In the genomic region with DNA sequence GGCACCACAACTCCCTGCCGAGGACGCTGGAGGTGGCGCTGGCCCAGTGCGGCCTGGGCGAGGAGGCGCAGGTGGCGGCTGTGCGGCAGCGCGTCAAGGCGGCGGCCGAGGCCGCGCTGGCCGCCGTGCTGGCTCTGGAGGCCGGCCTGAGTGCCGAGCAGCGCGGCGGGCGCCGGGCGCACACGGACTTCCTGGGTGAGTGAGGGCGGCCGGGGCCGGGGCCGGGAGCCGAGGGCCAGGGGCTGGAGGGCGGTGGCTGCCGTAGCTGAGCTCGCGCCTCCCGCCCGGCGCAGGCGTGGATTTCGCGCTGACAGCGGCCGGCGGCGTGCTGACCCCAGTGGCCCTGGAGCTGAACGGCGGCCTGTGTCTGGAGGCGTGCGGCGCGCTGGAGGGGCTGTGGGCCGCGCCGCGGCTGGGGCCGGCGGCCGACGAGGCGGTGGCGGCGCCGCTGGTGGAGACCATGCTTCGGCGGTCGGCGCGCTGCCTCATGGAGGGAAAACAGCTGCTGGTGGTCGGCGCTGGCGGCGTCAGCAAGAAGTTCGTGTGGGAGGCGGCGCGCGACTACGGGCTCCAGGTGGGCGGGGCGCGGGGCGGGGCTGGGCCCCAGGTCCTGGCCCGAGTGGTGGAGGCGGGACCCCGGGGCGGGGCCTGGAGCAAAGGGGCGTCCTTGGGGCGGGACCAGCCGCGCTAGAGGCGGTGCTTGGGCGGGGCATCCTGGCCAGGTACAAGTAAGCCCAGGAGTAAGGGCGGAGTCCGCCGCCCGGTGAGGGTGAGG, we compare ENCODE assay signal across 8 cellular contexts. TPM values are rescaled to one million over a fixed set of nuclear protein-coding genes. Genes with fewer than 3 reads are reported as not detected.
DNase-seq lines count a peak whose midpoint lies in the region; ATAC-seq and TF ChIP-seq lines count a peak whose summit lies in the region.

No MANE protein-coding gene starts in this region.

- TF ChIP-seq CTCF in BE2C (IDR thresholded peaks at IDR 0.05; ENCODE audit: low read depth, low read length) (no peak), liver (IDR thresholded peaks at IDR 0.05; ENCODE audit: low read depth, low read length, missing input control) (no peak)

- no peaks in the 10 kb centered on the region for H3K36me3 ChIP-seq in BE2C
- H3K36me3 ChIP-seq in liver (ENCODE audit: control insufficient read depth in 4 of 4, insufficient read depth in 3 of 4, low read depth in 1 of 4, low read length in 3 of 4) = no peaks in the 10 kb centered on the region

- H3K4me1 ChIP-seq in BE2C (peaks cover 5% of the 10 kb centered on the region), liver (ENCODE audit: control insufficient read depth in 4 of 4, insufficient read depth in 4 of 4, low read length in 3 of 4) (peaks cover 19 to 34% (median 26%) of the 10 kb centered on the region in 4 donors)

- WGBS in liver = under 1% methylated on average over 96 of the region's 96 CpGs

- peak overlapping the region; percentile 38 for H3K4me3 ChIP-seq in BE2C (ENCODE audit: low read depth, low read length)
- H3K4me3 ChIP-seq in liver (ENCODE audit: low read depth in 1 of 3, low read length in 3 of 3) = peak overlapping the region; percentile 26 to 76 (median 58)

- H3K9me3 ChIP-seq in BE2C = no peaks in the 10 kb centered on the region
- H3K9me3 ChIP-seq in liver (ENCODE audit: control insufficient read depth in 4 of 4, low read length in 3 of 4) = no peaks in the 10 kb centered on the region

- DNase-seq in BE2C (peak; percentile 100), NCI-H69 (lab: John Stamatoyannopoulos, UW) (peak; percentile 98), dedifferentiated amniotic fluid mesenchymal stem cell (ENCODE audit: extremely low spot score) (peak; percentile 76)
- DNase-seq in activated CD4-positive, alpha-beta T cell treated with anti-CD3 and anti-CD28 coated beads, Interleukin-2, amount 50 U/mL, for 1 hour = peak; percentile 99
- peak; percentile 99 for DNase-seq in stimulated activated CD4-positive, alpha-beta T cell treated with anti-CD3 and anti-CD28 coated beads, Interleukin-4, amount 100 ng/mL, for 1 hour

- peak overlapping the region; percentile 92 to 94 for H3K27ac ChIP-seq in liver (ENCODE audit: low read depth in 1 of 2, low read length in 2 of 2)

- peak; percentile 87 for ATAC-seq in GM19328 (IDR thresholded peaks at IDR 0.05; ENCODE audit: unreplicated experiment)
- peak; percentile 84 for ATAC-seq in HG03521 (IDR thresholded peaks at IDR 0.05; ENCODE audit: unreplicated experiment)

- H3K9ac ChIP-seq in liver (ENCODE audit: low read depth in 1 of 2, low read length in 2 of 2) = peak overlapping the region in 1 of 2 donors; percentile 39

- H3K27me3 ChIP-seq in BE2C (0 out of 2 replicates have a peak, but pooled peaks cover 2% of the 10 kb centered on the region), liver (ENCODE audit: control insufficient read depth in 4 of 4, insufficient read depth in 4 of 4, low read length in 3 of 4) (no peaks in the 10 kb centered on the region)

- peak in 1 of 2 donors; percentile 3 for TF ChIP-seq RAD21 in liver (IDR thresholded peaks at IDR 0.05)

TF ChIP-seq in liver, 16 proteins besides CTCF, POLR2A, EP300 and RAD21:
- TF ChIP-seq SP1 (IDR thresholded peaks at IDR 0.05) (peak; percentile 46), FOXA1 (IDR thresholded peaks at IDR 0.05) (peak; percentile 26), HNF4G (IDR thresholded peaks at IDR 0.05) (no peak), JUND (IDR thresholded peaks at IDR 0.05) (no peak), TAF1 (conservative IDR thresholded peaks at IDR 0.05) (no peak)
- TF ChIP-seq, protein P1, sequence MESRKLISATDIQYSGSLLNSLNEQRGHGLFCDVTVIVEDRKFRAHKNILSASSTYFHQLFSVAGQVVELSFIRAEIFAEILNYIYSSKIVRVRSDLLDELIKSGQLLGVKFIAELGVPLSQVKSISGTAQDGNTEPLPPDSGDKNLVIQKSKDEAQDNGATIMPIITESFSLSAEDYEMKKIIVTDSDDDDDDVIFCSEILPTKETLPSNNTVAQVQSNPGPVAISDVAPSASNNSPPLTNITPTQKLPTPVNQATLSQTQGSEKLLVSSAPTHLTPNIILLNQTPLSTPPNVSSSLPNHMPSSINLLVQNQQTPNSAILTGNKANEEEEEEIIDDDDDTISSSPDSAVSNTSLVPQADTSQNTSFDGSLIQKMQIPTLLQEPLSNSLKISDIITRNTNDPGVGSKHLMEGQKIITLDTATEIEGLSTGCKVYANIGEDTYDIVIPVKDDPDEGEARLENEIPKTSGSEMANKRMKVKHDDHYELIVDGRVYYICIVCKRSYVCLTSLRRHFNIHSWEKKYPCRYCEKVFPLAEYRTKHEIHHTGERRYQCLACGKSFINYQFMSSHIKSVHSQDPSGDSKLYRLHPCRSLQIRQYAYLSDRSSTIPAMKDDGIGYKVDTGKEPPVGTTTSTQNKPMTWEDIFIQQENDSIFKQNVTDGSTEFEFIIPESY (IDR thresholded peaks at IDR 0.05) = no peak
- TF ChIP-seq, protein P2, sequence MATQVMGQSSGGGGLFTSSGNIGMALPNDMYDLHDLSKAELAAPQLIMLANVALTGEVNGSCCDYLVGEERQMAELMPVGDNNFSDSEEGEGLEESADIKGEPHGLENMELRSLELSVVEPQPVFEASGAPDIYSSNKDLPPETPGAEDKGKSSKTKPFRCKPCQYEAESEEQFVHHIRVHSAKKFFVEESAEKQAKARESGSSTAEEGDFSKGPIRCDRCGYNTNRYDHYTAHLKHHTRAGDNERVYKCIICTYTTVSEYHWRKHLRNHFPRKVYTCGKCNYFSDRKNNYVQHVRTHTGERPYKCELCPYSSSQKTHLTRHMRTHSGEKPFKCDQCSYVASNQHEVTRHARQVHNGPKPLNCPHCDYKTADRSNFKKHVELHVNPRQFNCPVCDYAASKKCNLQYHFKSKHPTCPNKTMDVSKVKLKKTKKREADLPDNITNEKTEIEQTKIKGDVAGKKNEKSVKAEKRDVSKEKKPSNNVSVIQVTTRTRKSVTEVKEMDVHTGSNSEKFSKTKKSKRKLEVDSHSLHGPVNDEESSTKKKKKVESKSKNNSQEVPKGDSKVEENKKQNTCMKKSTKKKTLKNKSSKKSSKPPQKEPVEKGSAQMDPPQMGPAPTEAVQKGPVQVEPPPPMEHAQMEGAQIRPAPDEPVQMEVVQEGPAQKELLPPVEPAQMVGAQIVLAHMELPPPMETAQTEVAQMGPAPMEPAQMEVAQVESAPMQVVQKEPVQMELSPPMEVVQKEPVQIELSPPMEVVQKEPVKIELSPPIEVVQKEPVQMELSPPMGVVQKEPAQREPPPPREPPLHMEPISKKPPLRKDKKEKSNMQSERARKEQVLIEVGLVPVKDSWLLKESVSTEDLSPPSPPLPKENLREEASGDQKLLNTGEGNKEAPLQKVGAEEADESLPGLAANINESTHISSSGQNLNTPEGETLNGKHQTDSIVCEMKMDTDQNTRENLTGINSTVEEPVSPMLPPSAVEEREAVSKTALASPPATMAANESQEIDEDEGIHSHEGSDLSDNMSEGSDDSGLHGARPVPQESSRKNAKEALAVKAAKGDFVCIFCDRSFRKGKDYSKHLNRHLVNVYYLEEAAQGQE (IDR thresholded peaks at IDR 0.05) = no peak

RNA-seq across cellular contexts. Expression of a gene that starts 5.4 kb away (rescaled TPM):
- 0.66 TPM for polyA plus RNA-seq in BE2C (2012; ENCODE audit: insufficient read depth, insufficient read length, low read depth)
- total RNA-seq in liver = under 1 TPM; 0.05 to 0.08 TPM
- under 1 TPM; 0.12 to 0.19 TPM for polyA plus RNA-seq in liver

RNA-seq across cellular contexts. Expression of a gene that starts 7.5 kb away (rescaled TPM):
- polyA plus RNA-seq in BE2C (2012; ENCODE audit: insufficient read depth, insufficient read length, low read depth) = 292 TPM
- 10 to 100 TPM; 42.2 to 49.6 TPM for total RNA-seq in liver
- 10 to 100 TPM; 31.5 to 33.2 TPM for polyA plus RNA-seq in liver

RNA-seq across cellular contexts. Expression of a gene that starts 16.6 kb away (rescaled TPM):
- polyA plus RNA-seq in BE2C (2012; ENCODE audit: insufficient read depth, insufficient read length, low read depth) = 2.6 TPM
- total RNA-seq in liver = 1 to 10 TPM; 3.9 to 5.0 TPM
- polyA plus RNA-seq in liver = 1 to 10 TPM; 2.9 to 6.2 TPM

RNA-seq across cellular contexts. Expression of a gene that starts 16.9 kb away (rescaled TPM):
- 0.45 TPM for polyA plus RNA-seq in BE2C (2012; ENCODE audit: insufficient read depth, insufficient read length, low read depth)
- 1 to 10 TPM; 2.3 to 4.4 TPM for total RNA-seq in liver
- 1 to 10 TPM; 1.1 to 1.6 TPM for polyA plus RNA-seq in liver

RNA-seq across cellular contexts. Expression of a gene that starts 19.2 kb away (rescaled TPM):
- polyA plus RNA-seq in BE2C (2012; ENCODE audit: insufficient read depth, insufficient read length, low read depth) = 497 TPM
- total RNA-seq in liver = 10 to 100 TPM; 62.4 to 92.9 TPM
- 10 to 100 TPM; 74.2 to 77.6 TPM for polyA plus RNA-seq in liver

Comparison
In these comparisons a context has a peak if more than half of its experiments do, and no peak if none do; other contexts are left out.
1. Peak in every context shown above with its lines: DNase-seq, ATAC-seq, H3K4me3 ChIP-seq and H3K27ac ChIP-seq.